Comparison of ENCODE assay signal across 31 cellular contexts in the genomic region with DNA sequence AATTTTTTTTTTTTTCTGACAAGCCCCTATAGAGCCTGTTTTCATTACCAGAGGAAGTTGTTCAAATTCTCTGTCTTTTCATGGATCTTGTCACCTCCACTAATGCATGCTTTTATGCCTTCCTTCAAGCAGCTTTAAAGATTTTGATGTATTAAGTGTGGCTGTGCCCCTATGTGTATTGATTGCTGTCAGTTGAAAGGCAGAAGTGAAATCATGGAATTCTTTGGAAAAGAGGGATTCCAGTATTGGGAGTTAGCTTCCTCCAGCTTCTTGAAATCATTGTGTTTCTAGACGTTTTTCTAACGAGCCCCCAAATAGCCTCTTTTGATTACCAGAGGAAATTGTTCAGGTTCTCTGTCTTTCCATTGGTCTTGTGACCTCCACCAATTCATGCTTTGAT.
DNase-seq lines count a peak whose midpoint lies in the region; ATAC-seq, FAIRE-seq and TF ChIP-seq lines count a peak whose summit lies in the region.
"Had no signal": no experiment of that assay in that cellular context is flagged by ENCODE, and none has a peak within 500 bp of the region (broad histone marks: within the 10 kb centered on the region; RNA-seq: fewer than 3 reads in every experiment).

No MANE protein-coding gene starts in this region.

- TF ChIP-seq RAD21 in neural cell (conservative IDR thresholded peaks at IDR 0.05) = no peak

- H3K36me3 ChIP-seq in neural cell (ENCODE audit: insufficient read depth, low read length) = no peaks in the 10 kb centered on the region
- H3K36me3 ChIP-seq: BE2C; BLaER1; BLaER1 treated with 17β-estradiol and CSF1 and Interleukin-3, amounts not matched to agents 10 nM and 100 nM had no signal

- no peak for ATAC-seq in activated CD4-positive, CD25-positive, alpha-beta regulatory T cell treated with anti-CD3 and anti-CD28 coated beads, Interleukin-2, amount 50 U/mL, for 24 hours
- ATAC-seq in HG03460 (IDR thresholded peaks at IDR 0.05; ENCODE audit: unreplicated experiment) = no peak
- ATAC-seq: A549; CD8-positive, alpha-beta T cell had no signal

- no peaks in the 10 kb centered on the region for H3K27me3 ChIP-seq in neural cell (ENCODE audit: insufficient read depth, low read depth, low read length)
- H3K27me3 ChIP-seq: BE2C; BLaER1; BLaER1 treated with 17β-estradiol and CSF1 and Interleukin-3, amounts not matched to agents 10 nM and 100 nM had no signal

- FAIRE-seq in GM18507 (lab: Jason Lieb, UNC) = peak; percentile 47
- FAIRE-seq: A204.1, A549, D721Med had no signal

- H3K9ac ChIP-seq in neural cell (ENCODE audit: low read length) = no peak overlapping the region
- H3K9ac ChIP-seq: BLaER1; BLaER1 treated with 17β-estradiol and CSF1 and Interleukin-3, amounts not matched to agents 10 nM and 100 nM had no signal

- no peak overlapping the region for H3K4me2 ChIP-seq in neural cell (ENCODE audit: low read length)
- H3K4me2 ChIP-seq: A549; BLaER1; BLaER1 treated with 17β-estradiol and CSF1 and Interleukin-3, amounts not matched to agents 10 nM and 100 nM had no signal

- TF ChIP-seq EP300 in neural cell (conservative IDR thresholded peaks at IDR 0.05; ENCODE audit: poor library complexity, severe bottlenecking) = peak; percentile 68

- H4K20me1 ChIP-seq in neural cell (ENCODE audit: insufficient read depth) = no peaks in the 10 kb centered on the region
- H4K20me1 ChIP-seq: BLaER1; BLaER1 treated with 17β-estradiol and CSF1 and Interleukin-3, amounts not matched to agents 10 nM and 100 nM had no signal

- H3K79me2 ChIP-seq in neural cell (replicated peaks; ENCODE audit: insufficient read depth, low read length) = no peaks in the 10 kb centered on the region

- no peak overlapping the region for H3K4me3 ChIP-seq in neural cell (ENCODE audit: low read length)
- H3K4me3 ChIP-seq: A549; BLaER1; BLaER1 treated with 17β-estradiol and CSF1 and Interleukin-3, amounts not matched to agents 10 nM and 100 nM had no signal

- H3K9me2 ChIP-seq in neural cell (ENCODE audit: insufficient read depth, low read length) = no peaks in the 10 kb centered on the region

- H3F3A ChIP-seq in neural cell (ENCODE audit: insufficient read depth, low read length, poor library complexity, severe bottlenecking) = no peaks in the 10 kb centered on the region

- no peak for DNase-seq in GM18507 (ENCODE audit: extremely low spot score, insufficient read length, low read depth)
- DNase-seq: 8988T; ACHN; AML-193; BE2C; C1 segment of cervical spinal cord; Caco-2; Calu3; CD4-positive, alpha-beta memory T cell; CD4-positive, alpha-beta T cell; CD4-positive, CD25-positive, alpha-beta regulatory T cell; CD8-positive, alpha-beta memory T cell; CD8-positive, alpha-beta T cell; COR-L47; DMS 273 treated with DMSO at 0.1 percent for 48 hours; DMS153; DMS53; DMS79; DMS79 treated with DMSO at 0.1 percent for 48 hours; DND-41; EL had no signal

- no peak overlapping the region for H3K27ac ChIP-seq in neural cell (ENCODE audit: low read length)
- H3K27ac ChIP-seq: 22Rv1; A549; BLaER1; BLaER1 treated with 17β-estradiol and CSF1 and Interleukin-3, amounts not matched to agents 10 nM and 100 nM; C4-2B had no signal

- H3K9me3 ChIP-seq in neural cell (ENCODE audit: low read length) = no peaks in the 10 kb centered on the region
- H3K9me3 ChIP-seq: A549; BE2C; BLaER1; BLaER1 treated with 17β-estradiol and CSF1 and Interleukin-3, amounts not matched to agents 10 nM and 100 nM; Caco-2 had no signal

- no peak for TF ChIP-seq CTCF in neural cell (IDR thresholded peaks at IDR 0.05; ENCODE audit: poor library complexity, severe bottlenecking)

- H2AFZ ChIP-seq in neural cell (ENCODE audit: low read depth, low read length) = no peak overlapping the region

TF ChIP-seq in neural cell, 6 proteins besides CTCF, POLR2A, EP300 and RAD21:
- TF ChIP-seq SMC3 (conservative IDR thresholded peaks at IDR 0.05; ENCODE audit: poor library complexity) (no peak), MXI1 (conservative IDR thresholded peaks at IDR 0.05; ENCODE audit: poor library complexity, severe bottlenecking) (no peak), POLR2AphosphoS5 (IDR thresholded peaks at IDR 0.05) (peak; percentile 33), EZH2 (IDR thresholded peaks at IDR 0.05; ENCODE audit: borderline replicate concordance, insufficient read depth, low read length, poor library complexity, severe bottlenecking) (no peak), TAF1 (IDR thresholded peaks at IDR 0.05; ENCODE audit: low read depth) (no peak)
- TF ChIP-seq, protein P1, sequence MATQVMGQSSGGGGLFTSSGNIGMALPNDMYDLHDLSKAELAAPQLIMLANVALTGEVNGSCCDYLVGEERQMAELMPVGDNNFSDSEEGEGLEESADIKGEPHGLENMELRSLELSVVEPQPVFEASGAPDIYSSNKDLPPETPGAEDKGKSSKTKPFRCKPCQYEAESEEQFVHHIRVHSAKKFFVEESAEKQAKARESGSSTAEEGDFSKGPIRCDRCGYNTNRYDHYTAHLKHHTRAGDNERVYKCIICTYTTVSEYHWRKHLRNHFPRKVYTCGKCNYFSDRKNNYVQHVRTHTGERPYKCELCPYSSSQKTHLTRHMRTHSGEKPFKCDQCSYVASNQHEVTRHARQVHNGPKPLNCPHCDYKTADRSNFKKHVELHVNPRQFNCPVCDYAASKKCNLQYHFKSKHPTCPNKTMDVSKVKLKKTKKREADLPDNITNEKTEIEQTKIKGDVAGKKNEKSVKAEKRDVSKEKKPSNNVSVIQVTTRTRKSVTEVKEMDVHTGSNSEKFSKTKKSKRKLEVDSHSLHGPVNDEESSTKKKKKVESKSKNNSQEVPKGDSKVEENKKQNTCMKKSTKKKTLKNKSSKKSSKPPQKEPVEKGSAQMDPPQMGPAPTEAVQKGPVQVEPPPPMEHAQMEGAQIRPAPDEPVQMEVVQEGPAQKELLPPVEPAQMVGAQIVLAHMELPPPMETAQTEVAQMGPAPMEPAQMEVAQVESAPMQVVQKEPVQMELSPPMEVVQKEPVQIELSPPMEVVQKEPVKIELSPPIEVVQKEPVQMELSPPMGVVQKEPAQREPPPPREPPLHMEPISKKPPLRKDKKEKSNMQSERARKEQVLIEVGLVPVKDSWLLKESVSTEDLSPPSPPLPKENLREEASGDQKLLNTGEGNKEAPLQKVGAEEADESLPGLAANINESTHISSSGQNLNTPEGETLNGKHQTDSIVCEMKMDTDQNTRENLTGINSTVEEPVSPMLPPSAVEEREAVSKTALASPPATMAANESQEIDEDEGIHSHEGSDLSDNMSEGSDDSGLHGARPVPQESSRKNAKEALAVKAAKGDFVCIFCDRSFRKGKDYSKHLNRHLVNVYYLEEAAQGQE (IDR thresholded peaks at IDR 0.05; ENCODE audit: borderline replicate concordance) = peak; percentile 93
